ENCODE assay signal across 10 cellular contexts in genomic region chr3:42042747-42043115, GRCh38. TPM values are rescaled to one million over a fixed set of nuclear protein-coding genes. Genes with fewer than 3 reads are reported as not detected.
DNase-seq lines count a peak whose midpoint lies in the region; ATAC-seq, FAIRE-seq and TF ChIP-seq lines count a peak whose summit lies in the region.
"Had no signal": no experiment of that assay in that cellular context is flagged by ENCODE, and none has a peak within 500 bp of the region (broad histone marks: within the 10 kb centered on the region; RNA-seq: fewer than 3 reads in every experiment).

No MANE protein-coding gene starts in this region.

- TF ChIP-seq EP300 in A549 (IDR thresholded peaks at IDR 0.05) (no peak), esophagus muscularis mucosa (IDR thresholded peaks at IDR 0.05) (no peak)

- FAIRE-seq in A549 (lab: Jason Lieb, UNC): no peak

- DNase-seq in A549 (ENCODE audit: low read depth in 1 of 2, low spot score in 1 of 2) (no peak), IMR-90 (no peak), esophagus muscularis mucosa (ENCODE audit: extremely low spot score) (no peak), naive B cell (no peak), COLO829 (ENCODE audit: low spot score) (no peak)
- no peak for DNase-seq in activated naive CD4-positive, alpha-beta T cell treated with anti-CD3 and anti-CD28 coated beads, Interleukin-2, amount 50 U/mL, for 16 hours
- DNase-seq: activated CD8-positive, alpha-beta memory T cell treated with anti-CD3 and anti-CD28 coated beads for 24 hours; RPMI8226 had no signal

- H3K23ac ChIP-seq in IMR-90 (ENCODE audit: low read depth, low read length): peak overlapping the region; percentile 95

- WGBS in A549 (ENCODE audit: missing lambda C conversion rate): 22% methylated on average over 5 of the region's 5 CpGs
- WGBS in IMR-90 (ENCODE audit: extremely low coverage in 2 of 2, insufficient read length in 1 of 2), 2 experiments: no CpG with 5 or more reads among the region's 5 CpGs
- WGBS in esophagus muscularis mucosa: 27% methylated on average over 5 of the region's 5 CpGs

- peak overlapping the region; percentile 71 for H2BK5ac ChIP-seq in IMR-90 (ENCODE audit: low read depth, low read length, poor library complexity, severe bottlenecking)

- no peaks in the 10 kb centered on the region for H3K27me3 ChIP-seq in IMR-90 (ENCODE audit: control insufficient read depth, insufficient read depth, low read length)
- H3K27me3 ChIP-seq in esophagus muscularis mucosa: no peaks in the 10 kb centered on the region

- H3K14ac ChIP-seq in IMR-90 (replicated peaks; ENCODE audit: low read depth, low read length): peak overlapping the region; percentile 88

- H3K9me3 ChIP-seq in A549 (no peaks in the 10 kb centered on the region), IMR-90 (ENCODE audit: control insufficient read depth, insufficient read depth, low read length) (no peaks in the 10 kb centered on the region), esophagus muscularis mucosa (no peaks in the 10 kb centered on the region)

- H3K9me1 ChIP-seq in IMR-90 (ENCODE audit: insufficient read depth, low read length): peaks cover 21% of the 10 kb centered on the region

- H3K27ac Mint-ChIP-seq in naive B cell: peak overlapping the region; percentile 85 to 96 (median 92)

- H2BK15ac ChIP-seq in IMR-90 (ENCODE audit: low read depth, low read length): peak overlapping the region; percentile 18; the same call in 1 of the 3 replicates

- ATAC-seq in A549 (peak; percentile 54 to 66; a peak in 3 of 6 replicates), IMR-90 (ENCODE audit: low read depth) (peak; percentile 48), naive B cell (ENCODE audit: low read depth in 2 of 2) (peak; percentile 15 to 24), GM18907 (IDR thresholded peaks at IDR 0.05; ENCODE audit: unreplicated experiment) (no peak), GM21367 (IDR thresholded peaks at IDR 0.05; ENCODE audit: unreplicated experiment) (no peak)

- H3K18ac ChIP-seq in IMR-90 (ENCODE audit: low read depth, low read length): peak overlapping the region; percentile 98

- H3K4me3 ChIP-seq in A549: 0 out of 3 replicates have a peak overlapping the region, but pooled peaks have one; percentile 20
- H3K4me3 ChIP-seq in IMR-90 (ENCODE audit: insufficient read depth, low read depth, low read length): no peak overlapping the region
- H3K4me3 ChIP-seq in esophagus muscularis mucosa: peak overlapping the region in 2 of 4 donors; percentile 5 to 17

- 0 out of 2 replicates have a peak, but pooled peaks cover 5% of the 10 kb centered on the region for H4K20me1 ChIP-seq in IMR-90 (ENCODE audit: insufficient read depth, low read length)

- TF ChIP-seq CTCF in A549 (IDR thresholded peaks at IDR 0.05): no peak
- no peak for TF ChIP-seq CTCF in IMR-90 (conservative IDR thresholded peaks at IDR 0.05; ENCODE audit: low read depth, low read length)
- TF ChIP-seq CTCF in esophagus muscularis mucosa (IDR thresholded peaks at IDR 0.05): no peak

- peak overlapping the region; percentile 98 for H4K5ac ChIP-seq in IMR-90 (ENCODE audit: low read depth, low read length)

- peaks cover 0 to 6% (median 0%) of the 10 kb centered on the region in 7 donors for H3K9me3 Mint-ChIP-seq in naive B cell

- peak overlapping the region; percentile 60 to 91 for H4K8ac ChIP-seq in IMR-90 (ENCODE audit: low read depth in 2 of 2, low read length in 2 of 2)

- intact Hi-C loops in IMR-90 (cut with micrococcal nuclease): no loop called here
- intact Hi-C loops in esophagus muscularis mucosa (cut with DNase I): no loop called here

- no peak for TF ChIP-seq RAD21 in A549 (conservative IDR thresholded peaks at IDR 0.05 in 1 of 2, IDR thresholded peaks at IDR 0.05 in 1 of 2)
- TF ChIP-seq RAD21 in IMR-90 (IDR thresholded peaks at IDR 0.05; ENCODE audit: low read length): no peak

- peaks cover 25 to 65% of the 10 kb centered on the region in 2 experiments for H3K79me1 ChIP-seq in IMR-90 (ENCODE audit: low read depth in 1 of 2, low read length in 2 of 2)

- H3K56ac ChIP-seq in IMR-90 (ENCODE audit: extremely low read depth, insufficient read depth, low read length): 0 out of 2 replicates have a peak overlapping the region, but pooled peaks have one; percentile 39

- peaks cover 58 to 96% (median 83%) of the 10 kb centered on the region in 3 donors for H3K4me1 Mint-ChIP-seq in naive B cell

- H3K36me3 Mint-ChIP-seq in naive B cell: no peaks in the 10 kb centered on the region

- H3K27me3 Mint-ChIP-seq in naive B cell: no peaks in the 10 kb centered on the region

- peaks cover 49% of the 10 kb centered on the region for H3K4me1 ChIP-seq in A549
- H3K4me1 ChIP-seq in IMR-90 (ENCODE audit: control insufficient read depth, insufficient read depth, low read length): peaks cover 17% of the 10 kb centered on the region
- H3K4me1 ChIP-seq in esophagus muscularis mucosa: peaks cover 68 to 75% (median 74%) of the 10 kb centered on the region in 4 donors

- peak overlapping the region; percentile 87 for H4K91ac ChIP-seq in IMR-90 (ENCODE audit: insufficient read depth, low read depth, low read length)

- BruUV-seq in IMR-90 (replicated peaks; lab: Mats Ljungman, UMichigan): no TSS peak

- no peaks in the 10 kb centered on the region for H3K36me3 ChIP-seq in IMR-90 (ENCODE audit: control insufficient read depth, insufficient read depth, low read length)
- H3K36me3 ChIP-seq in esophagus muscularis mucosa: no peaks in the 10 kb centered on the region

- TF ChIP-seq POLR2A in A549 (IDR thresholded peaks at IDR 0.05; ENCODE audit: low read length): no peak
- no peak for TF ChIP-seq POLR2A in IMR-90 (IDR thresholded peaks at IDR 0.05; ENCODE audit: low read depth, low read length)
- TF ChIP-seq POLR2A in esophagus muscularis mucosa (IDR thresholded peaks at IDR 0.05; ENCODE audit: low read depth): no peak

- peak overlapping the region; percentile 87 for H2BK120ac ChIP-seq in IMR-90 (ENCODE audit: low read depth, low read length)

- H3K27ac ChIP-seq in A549 (peak overlapping the region; percentile 75 to 78), IMR-90 (ENCODE audit: insufficient read depth, low read length) (peak overlapping the region; percentile 68; the same call in 1 of the 2 replicates), esophagus muscularis mucosa (replicated peaks in 1 of 4) (peak overlapping the region; percentile 65 to 75 (median 73))

- H3K9ac ChIP-seq in IMR-90 (ENCODE audit: low read depth, low read length): peak overlapping the region; percentile 58

- peak overlapping the region; percentile 86 for H3K4ac ChIP-seq in IMR-90 (ENCODE audit: low read depth, low read length)

- POLR2A ChIA-PET in A549 (lab: Yijun Ruan, JAX): interaction anchor here (0.6 kb wide), 1 partner anchor 37 kb away, joined by 3 read pairs; no protein-coding TSS in a partner anchor
- POLR2A ChIA-PET in IMR-90 (lab: Charles Lee; ENCODE audit: unreplicated experiment): no interaction called here

- H3K4me2 ChIP-seq in A549 (peak overlapping the region; percentile 90), IMR-90 (ENCODE audit: low read depth, low read length) (peak overlapping the region; percentile 74)

- dilution Hi-C loops in IMR-90 (cut with HindIII; ENCODE audit: low sequenced_read_pairs, unreplicated experiment): no loop called here

- in situ Hi-C loops in IMR-90 (cut with MboI; ENCODE audit: low sequenced_read_pairs): no loop called here

- H3K4me3 Mint-ChIP-seq in naive B cell: peak overlapping the region; percentile 2 to 74 (median 48)

- H2AK5ac ChIP-seq in IMR-90 (ENCODE audit: low read depth, low read length): peak overlapping the region; percentile 95; the same call in 1 of the 2 replicates

- peak overlapping the region; percentile 75 for H2AK9ac ChIP-seq in IMR-90 (replicated peaks; ENCODE audit: low read depth, low read length, poor library complexity)

- H2BK20ac ChIP-seq in IMR-90 (ENCODE audit: low read depth, low read length): peak overlapping the region; percentile 86

- no peak overlapping the region for H2AFZ ChIP-seq in IMR-90 (replicated peaks; ENCODE audit: low read length, poor library complexity)

- CTCF ChIA-PET in A549 (lab: Yijun Ruan, JAX): no interaction called here
- CTCF ChIA-PET in IMR-90 (lab: Yijun Ruan, JAX): no interaction called here

TF ChIP-seq in A549, 52 proteins besides CTCF, POLR2A, EP300 and RAD21 (continues in another document):
- TF ChIP-seq ZFP36 (IDR thresholded peaks at IDR 0.05; ENCODE audit: borderline replicate concordance, partially characterized antibody) (no peak), RCOR1 (IDR thresholded peaks at IDR 0.05; ENCODE audit: low read depth, low read length) (no peak), ZSCAN20 (CRISPR knock-in tag; IDR thresholded peaks at IDR 0.05) (no peak)

TF ChIP-seq in IMR-90, 13 proteins besides CTCF, POLR2A, EP300 and RAD21:
- TF ChIP-seq CHD1 (IDR thresholded peaks at IDR 0.05; ENCODE audit: low read depth, low read length) (no peak), BHLHE40 (IDR thresholded peaks at IDR 0.05; ENCODE audit: low read depth, low read length) (no peak), CEBPB (IDR thresholded peaks at IDR 0.05; ENCODE audit: low read depth, low read length) (peak; percentile 36; the same call in 1 of the 2 replicates)

RNA-seq across cellular contexts. Expression of gene TRAK1, which starts 48.4 kb away (rescaled TPM):
- polyA plus RNA-seq in A549 (2011; rRNA removed) (22.3 and 24.5 TPM in 2 replicates), A549 (2017; fragmentation: RNase III; extraction: RNeasy Plus Mini Kit Qiagen cat#74134 plus additional on column Dnase treatment) (10.3 to 12.9 TPM (median 12.2 TPM) in 3 replicates), IMR-90 (2012; rRNA removed) (21.7 and 25.6 TPM in 2 replicates), naive B cell (ENCODE audit: low read depth in 6 of 6) (10 to 100 TPM; 20.5 to 54.1 (median 28.4) TPM)
- polyA plus RNA-seq in A549 (2012; cell fraction: cytosol; rRNA removed): 10.9 and 11.9 TPM in 2 replicates
- polyA plus RNA-seq in A549 (2012; cell fraction: nucleus; rRNA removed): 14.7 and 15.0 TPM in 2 replicates
- 31.7 and 35.0 TPM in 2 replicates for polyA minus RNA-seq in A549 (2011; rRNA and poly(A)+ RNA removed)
- total RNA-seq in IMR-90 (2012; rRNA removed) (26.7 and 28.1 TPM in 2 replicates), esophagus muscularis mucosa (10 to 100 TPM; 45.7 to 74.8 (median 57.7) TPM)
- 11.6 and 17.8 TPM in 2 replicates for polyA plus RNA-seq in IMR-90 (2012; cell fraction: cytosol; rRNA removed)
- 30.8 and 31.5 TPM in 2 replicates for polyA plus RNA-seq in IMR-90 (2012; cell fraction: nucleus; rRNA removed; ENCODE audit: low replicate concordance)

Comparison
In these comparisons a context has a peak if more than half of its experiments do, and no peak if none do; other contexts are left out.
1. ATAC-seq: peak in A549 (2 of 2), IMR-90 (single experiment) and naive B cell (2 of 2); none in GM18907 (single experiment) and GM21367 (single experiment).
2. Peak in every context shown above with its lines, with median percentiles within 50 percentile points of each other: H3K27ac ChIP-seq.